Comparison of ENCODE assay signal across 1 cellular context in genomic region chr4:76969941-76970529, GRCh38.
TF ChIP-seq lines count a peak whose summit lies in the region.

No MANE protein-coding gene starts in this region.

TF ChIP-seq in GM12878, 131 proteins besides CTCF, POLR2A, EP300 and RAD21 (continued from another document):
- TF ChIP-seq, protein P1, sequence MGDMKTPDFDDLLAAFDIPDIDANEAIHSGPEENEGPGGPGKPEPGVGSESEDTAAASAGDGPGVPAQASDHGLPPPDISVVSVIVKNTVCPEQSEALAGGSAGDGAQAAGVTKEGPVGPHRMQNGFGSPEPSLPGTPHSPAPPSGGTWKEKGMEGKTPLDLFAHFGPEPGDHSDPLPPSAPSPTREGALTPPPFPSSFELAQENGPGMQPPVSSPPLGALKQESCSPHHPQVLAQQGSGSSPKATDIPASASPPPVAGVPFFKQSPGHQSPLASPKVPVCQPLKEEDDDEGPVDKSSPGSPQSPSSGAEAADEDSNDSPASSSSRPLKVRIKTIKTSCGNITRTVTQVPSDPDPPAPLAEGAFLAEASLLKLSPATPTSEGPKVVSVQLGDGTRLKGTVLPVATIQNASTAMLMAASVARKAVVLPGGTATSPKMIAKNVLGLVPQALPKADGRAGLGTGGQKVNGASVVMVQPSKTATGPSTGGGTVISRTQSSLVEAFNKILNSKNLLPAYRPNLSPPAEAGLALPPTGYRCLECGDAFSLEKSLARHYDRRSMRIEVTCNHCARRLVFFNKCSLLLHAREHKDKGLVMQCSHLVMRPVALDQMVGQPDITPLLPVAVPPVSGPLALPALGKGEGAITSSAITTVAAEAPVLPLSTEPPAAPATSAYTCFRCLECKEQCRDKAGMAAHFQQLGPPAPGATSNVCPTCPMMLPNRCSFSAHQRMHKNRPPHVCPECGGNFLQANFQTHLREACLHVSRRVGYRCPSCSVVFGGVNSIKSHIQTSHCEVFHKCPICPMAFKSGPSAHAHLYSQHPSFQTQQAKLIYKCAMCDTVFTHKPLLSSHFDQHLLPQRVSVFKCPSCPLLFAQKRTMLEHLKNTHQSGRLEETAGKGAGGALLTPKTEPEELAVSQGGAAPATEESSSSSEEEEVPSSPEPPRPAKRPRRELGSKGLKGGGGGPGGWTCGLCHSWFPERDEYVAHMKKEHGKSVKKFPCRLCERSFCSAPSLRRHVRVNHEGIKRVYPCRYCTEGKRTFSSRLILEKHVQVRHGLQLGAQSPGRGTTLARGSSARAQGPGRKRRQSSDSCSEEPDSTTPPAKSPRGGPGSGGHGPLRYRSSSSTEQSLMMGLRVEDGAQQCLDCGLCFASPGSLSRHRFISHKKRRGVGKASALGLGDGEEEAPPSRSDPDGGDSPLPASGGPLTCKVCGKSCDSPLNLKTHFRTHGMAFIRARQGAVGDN (IDR thresholded peaks at IDR 0.05) = no peak
- TF ChIP-seq BMI1 (IDR thresholded peaks at IDR 0.05; ENCODE audit: borderline replicate concordance) (no peak), TCF12 (IDR thresholded peaks at IDR 0.05; ENCODE audit: low read depth, low read length) (no peak), CREM (IDR thresholded peaks at IDR 0.05; ENCODE audit: low read depth) (no peak), ATF7 (IDR thresholded peaks at IDR 0.05; ENCODE audit: low read depth) (no peak), WRNIP1 (IDR thresholded peaks at IDR 0.05; ENCODE audit: borderline replicate concordance, low read depth, low read length) (no peak), HDAC6 (IDR thresholded peaks at IDR 0.05; ENCODE audit: unreplicated experiment) (no peak), RBBP5 (conservative IDR thresholded peaks at IDR 0.05) (no peak), POLR2AphosphoS2 (IDR thresholded peaks at IDR 0.05; ENCODE audit: low read depth, low read length) (no peak), RAD51 (IDR thresholded peaks at IDR 0.05) (no peak), PBX3 (IDR thresholded peaks at IDR 0.05; ENCODE audit: insufficient replicate concordance, low read depth, low read length) (no peak)
- TF ChIP-seq, protein P2, sequence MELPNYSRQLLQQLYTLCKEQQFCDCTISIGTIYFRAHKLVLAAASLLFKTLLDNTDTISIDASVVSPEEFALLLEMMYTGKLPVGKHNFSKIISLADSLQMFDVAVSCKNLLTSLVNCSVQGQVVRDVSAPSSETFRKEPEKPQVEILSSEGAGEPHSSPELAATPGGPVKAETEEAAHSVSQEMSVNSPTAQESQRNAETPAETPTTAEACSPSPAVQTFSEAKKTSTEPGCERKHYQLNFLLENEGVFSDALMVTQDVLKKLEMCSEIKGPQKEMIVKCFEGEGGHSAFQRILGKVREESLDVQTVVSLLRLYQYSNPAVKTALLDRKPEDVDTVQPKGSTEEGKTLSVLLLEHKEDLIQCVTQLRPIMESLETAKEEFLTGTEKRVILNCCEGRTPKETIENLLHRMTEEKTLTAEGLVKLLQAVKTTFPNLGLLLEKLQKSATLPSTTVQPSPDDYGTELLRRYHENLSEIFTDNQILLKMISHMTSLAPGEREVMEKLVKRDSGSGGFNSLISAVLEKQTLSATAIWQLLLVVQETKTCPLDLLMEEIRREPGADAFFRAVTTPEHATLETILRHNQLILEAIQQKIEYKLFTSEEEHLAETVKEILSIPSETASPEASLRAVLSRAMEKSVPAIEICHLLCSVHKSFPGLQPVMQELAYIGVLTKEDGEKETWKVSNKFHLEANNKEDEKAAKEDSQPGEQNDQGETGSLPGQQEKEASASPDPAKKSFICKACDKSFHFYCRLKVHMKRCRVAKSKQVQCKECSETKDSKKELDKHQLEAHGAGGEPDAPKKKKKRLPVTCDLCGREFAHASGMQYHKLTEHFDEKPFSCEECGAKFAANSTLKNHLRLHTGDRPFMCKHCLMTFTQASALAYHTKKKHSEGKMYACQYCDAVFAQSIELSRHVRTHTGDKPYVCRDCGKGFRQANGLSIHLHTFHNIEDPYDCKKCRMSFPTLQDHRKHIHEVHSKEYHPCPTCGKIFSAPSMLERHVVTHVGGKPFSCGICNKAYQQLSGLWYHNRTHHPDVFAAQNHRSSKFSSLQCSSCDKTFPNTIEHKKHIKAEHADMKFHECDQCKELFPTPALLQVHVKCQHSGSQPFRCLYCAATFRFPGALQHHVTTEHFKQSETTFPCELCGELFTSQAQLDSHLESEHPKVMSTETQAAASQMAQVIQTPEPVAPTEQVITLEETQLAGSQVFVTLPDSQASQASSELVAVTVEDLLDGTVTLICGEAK (IDR thresholded peaks at IDR 0.05; ENCODE audit: borderline replicate concordance) = no peak
- TF ChIP-seq, protein P3, sequence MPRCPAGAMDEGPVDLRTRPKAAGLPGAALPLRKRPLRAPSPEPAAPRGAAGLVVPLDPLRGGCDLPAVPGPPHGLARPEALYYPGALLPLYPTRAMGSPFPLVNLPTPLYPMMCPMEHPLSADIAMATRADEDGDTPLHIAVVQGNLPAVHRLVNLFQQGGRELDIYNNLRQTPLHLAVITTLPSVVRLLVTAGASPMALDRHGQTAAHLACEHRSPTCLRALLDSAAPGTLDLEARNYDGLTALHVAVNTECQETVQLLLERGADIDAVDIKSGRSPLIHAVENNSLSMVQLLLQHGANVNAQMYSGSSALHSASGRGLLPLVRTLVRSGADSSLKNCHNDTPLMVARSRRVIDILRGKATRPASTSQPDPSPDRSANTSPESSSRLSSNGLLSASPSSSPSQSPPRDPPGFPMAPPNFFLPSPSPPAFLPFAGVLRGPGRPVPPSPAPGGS (IDR thresholded peaks at IDR 0.05; ENCODE audit: borderline replicate concordance, insufficient read depth, low read depth, low read length, poor library complexity, severe bottlenecking) = no peak
- TF ChIP-seq, protein P4, sequence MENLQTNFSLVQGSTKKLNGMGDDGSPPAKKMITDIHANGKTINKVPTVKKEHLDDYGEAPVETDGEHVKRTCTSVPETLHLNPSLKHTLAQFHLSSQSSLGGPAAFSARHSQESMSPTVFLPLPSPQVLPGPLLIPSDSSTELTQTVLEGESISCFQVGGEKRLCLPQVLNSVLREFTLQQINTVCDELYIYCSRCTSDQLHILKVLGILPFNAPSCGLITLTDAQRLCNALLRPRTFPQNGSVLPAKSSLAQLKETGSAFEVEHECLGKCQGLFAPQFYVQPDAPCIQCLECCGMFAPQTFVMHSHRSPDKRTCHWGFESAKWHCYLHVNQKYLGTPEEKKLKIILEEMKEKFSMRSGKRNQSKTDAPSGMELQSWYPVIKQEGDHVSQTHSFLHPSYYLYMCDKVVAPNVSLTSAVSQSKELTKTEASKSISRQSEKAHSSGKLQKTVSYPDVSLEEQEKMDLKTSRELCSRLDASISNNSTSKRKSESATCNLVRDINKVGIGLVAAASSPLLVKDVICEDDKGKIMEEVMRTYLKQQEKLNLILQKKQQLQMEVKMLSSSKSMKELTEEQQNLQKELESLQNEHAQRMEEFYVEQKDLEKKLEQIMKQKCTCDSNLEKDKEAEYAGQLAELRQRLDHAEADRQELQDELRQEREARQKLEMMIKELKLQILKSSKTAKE (IDR thresholded peaks at IDR 0.05; ENCODE audit: low read depth, poor library complexity, severe bottlenecking) = no peak
